ENCODE assay signal across 8 cellular contexts in genomic region chr6:28922841-28923317, GRCh38. TPM values are rescaled to one million over a fixed set of nuclear protein-coding genes. Genes with fewer than 3 reads are reported as not detected.
A peak's percentile ranks its signal among the peaks of the same experiment; 100 is the strongest.
DNase-seq lines count a peak whose midpoint lies in the region; ATAC-seq and TF ChIP-seq lines count a peak whose summit lies in the region.

No MANE protein-coding gene starts in this region.

- CTCF ChIA-PET in activated CD8-positive, alpha-beta memory T cell treated with anti-CD3 and anti-CD28 coated beads, Interleukin-2, amount 10 ng/mL, durations not matched to agents 7 days and 5 days (lab: Charles Lee), result interaction anchor here (0.9 to 4.1 kb wide), 6 partner anchors 16 to 85 kb away, joined by 3 to 44 read pairs (median 5); no protein-coding TSS in a partner anchor

- H3K4me1 Mint-ChIP-seq in activated CD8-positive, alpha-beta memory T cell treated with anti-CD3 and anti-CD28 coated beads, Interleukin-2, amount 10 ng/mL, durations not matched to agents 7 days and 5 days, result peaks cover 44% of the 10 kb centered on the region
- peaks cover 25 to 47% (median 33%) of the 10 kb centered on the region in 3 donors for H3K4me1 Mint-ChIP-seq in naive B cell

- H3K27ac ChIP-seq in esophagus squamous epithelium, result peak overlapping the region; percentile 93 to 98 (median 96)
- peak overlapping the region; percentile 98 for H3K27ac ChIP-seq in upper lobe of right lung

- H3K4me3 ChIP-seq in esophagus squamous epithelium (peak overlapping the region; percentile 63 to 98 (median 90)), upper lobe of right lung (peak overlapping the region; percentile 99)

- H3K4me1 ChIP-seq in esophagus squamous epithelium, result peaks cover 11 to 46% (median 14%) of the 10 kb centered on the region in 3 donors
- H3K4me1 ChIP-seq in upper lobe of right lung, result peaks cover 28% of the 10 kb centered on the region

- H3K36me3 ChIP-seq in esophagus squamous epithelium (peaks cover 12 to 38% (median 16%) of the 10 kb centered on the region in 3 donors), upper lobe of right lung (peaks cover 43% of the 10 kb centered on the region)

- H3K9me3 Mint-ChIP-seq in activated CD8-positive, alpha-beta memory T cell treated with anti-CD3 and anti-CD28 coated beads, Interleukin-2, amount 10 ng/mL, durations not matched to agents 7 days and 5 days (ENCODE audit: low read depth), result no peaks in the 10 kb centered on the region
- no peaks in the 10 kb centered on the region for H3K9me3 Mint-ChIP-seq in naive B cell

- DNase-seq in stimulated activated CD8-positive, alpha-beta memory T cell treated with anti-CD3 and anti-CD28 coated beads, Interleukin-12 subunit alpha, Interleukin-12 subunit beta, amount 100 ng/mL, for 1 hour (ENCODE audit: low read depth), result peak; percentile 25
- DNase-seq in stimulated activated CD8-positive, alpha-beta memory T cell treated with anti-CD3 and anti-CD28 coated beads, Interleukin-4, amount 100 ng/mL, for 48 hours, result no peak
- DNase-seq in NCI-H2227 (lab: John Stamatoyannopoulos, UW; ENCODE audit: unreplicated experiment), result peak; percentile 51
- DNase-seq in activated CD8-positive, alpha-beta memory T cell treated with anti-CD3 and anti-CD28 coated beads, Interleukin-2, amount 10 ng/mL, durations not matched to agents 7 days and 5 days, result peak; percentile 67
- no peak for DNase-seq in esophagus squamous epithelium (lab: John Stamatoyannopoulos, UW)
- DNase-seq in naive B cell, result peak; percentile 69
- DNase-seq in upper lobe of right lung, result no peak

- H3K9me3 ChIP-seq in esophagus squamous epithelium (no peaks in the 10 kb centered on the region), upper lobe of right lung (no peaks in the 10 kb centered on the region)

- peak overlapping the region; percentile 93 for H3K4me3 Mint-ChIP-seq in activated CD8-positive, alpha-beta memory T cell treated with anti-CD3 and anti-CD28 coated beads, Interleukin-2, amount 10 ng/mL, durations not matched to agents 7 days and 5 days
- H3K4me3 Mint-ChIP-seq in naive B cell, result peak overlapping the region; percentile 88 to 98 (median 96)

- no peaks in the 10 kb centered on the region for H3K27me3 Mint-ChIP-seq in activated CD8-positive, alpha-beta memory T cell treated with anti-CD3 and anti-CD28 coated beads, Interleukin-2, amount 10 ng/mL, durations not matched to agents 7 days and 5 days
- H3K27me3 Mint-ChIP-seq in naive B cell, result peaks cover 0 to 3% (median 0%) of the 10 kb centered on the region in 3 donors

- no peaks in the 10 kb centered on the region for H3K27me3 ChIP-seq in esophagus squamous epithelium
- H3K27me3 ChIP-seq in upper lobe of right lung, result no peaks in the 10 kb centered on the region

- H3K27ac Mint-ChIP-seq in activated CD8-positive, alpha-beta memory T cell treated with anti-CD3 and anti-CD28 coated beads, Interleukin-2, amount 10 ng/mL, durations not matched to agents 7 days and 5 days, result peak overlapping the region; percentile 88
- peak overlapping the region; percentile 87 to 98 (median 96) for H3K27ac Mint-ChIP-seq in naive B cell

- intact Hi-C loops in esophagus squamous epithelium (cut with DNase I) (no loop called here), upper lobe of right lung (cut with DNase I) (no loop called here)

- ATAC-seq in HG02798 (IDR thresholded peaks at IDR 0.05; ENCODE audit: poor library complexity, unreplicated experiment), result peak; percentile 24
- peak; percentile 35 for ATAC-seq in activated CD8-positive, alpha-beta memory T cell treated with anti-CD3 and anti-CD28 coated beads, Interleukin-2, amount 10 ng/mL, durations not matched to agents 7 days and 5 days
- peak; percentile 39 to 40 for ATAC-seq in naive B cell (ENCODE audit: low read depth in 2 of 2)
- ATAC-seq in upper lobe of right lung, result peak; percentile 54

- peaks cover 39% of the 10 kb centered on the region for H3K36me3 Mint-ChIP-seq in activated CD8-positive, alpha-beta memory T cell treated with anti-CD3 and anti-CD28 coated beads, Interleukin-2, amount 10 ng/mL, durations not matched to agents 7 days and 5 days
- H3K36me3 Mint-ChIP-seq in naive B cell, result peaks cover 11 to 13% of the 10 kb centered on the region in 2 donors

- no peak for TF ChIP-seq POLR2A in esophagus squamous epithelium (IDR thresholded peaks at IDR 0.05)

- TF ChIP-seq CTCF in esophagus squamous epithelium (IDR thresholded peaks at IDR 0.05) (no peak), upper lobe of right lung (IDR thresholded peaks at IDR 0.05) (no peak)

- WGBS in esophagus squamous epithelium, 2 donors, result 0 to 1% methylated on average over 14 to 31 of the region's 33 CpGs

RNA-seq across cellular contexts. Expression of gene TRIM27, which starts 0.9 kb away (rescaled TPM):
- 10 to 100 TPM; 52.5 to 62.9 TPM for total RNA-seq in activated CD8-positive, alpha-beta memory T cell treated with anti-CD3 and anti-CD28 coated beads, Interleukin-2, amount 10 ng/mL, durations not matched to agents 7 days and 5 days
- total RNA-seq in esophagus squamous epithelium (10 to 100 TPM; 25.0 to 51.9 (median 30.9) TPM), upper lobe of right lung (49.9 TPM)
- polyA plus RNA-seq in naive B cell (ENCODE audit: low read depth in 6 of 6), result 10 to 100 TPM; 39.8 to 67.0 (median 54.1) TPM

Comparison
In these comparisons a context has a peak if more than half of its experiments do, and no peak if none do; other contexts are left out.
1. DNase-seq: peak in stimulated activated CD8-positive, alpha-beta memory T cell treated with anti-CD3 and anti-CD28 coated beads, Interleukin-12 subunit alpha, Interleukin-12 subunit beta, amount 100 ng/mL, for 1 hour (single experiment), NCI-H2227 (single experiment), activated CD8-positive, alpha-beta memory T cell treated with anti-CD3 and anti-CD28 coated beads, Interleukin-2, amount 10 ng/mL, durations not matched to agents 7 days and 5 days (single experiment) and naive B cell (single experiment); none in stimulated activated CD8-positive, alpha-beta memory T cell treated with anti-CD3 and anti-CD28 coated beads, Interleukin-4, amount 100 ng/mL, for 48 hours (single experiment), esophagus squamous epithelium (single experiment) and upper lobe of right lung (single experiment).
2. Peak in every context shown above with its lines, with median percentiles within 50 percentile points of each other: ATAC-seq.